In genomic region chr4:40656221-40656863, GRCh38 we compare ENCODE assay signal across 12 cellular contexts. TPM values are rescaled to one million over a fixed set of nuclear protein-coding genes. Genes with fewer than 3 reads are reported as not detected.
DNase-seq lines count a peak whose midpoint lies in the region; ATAC-seq and TF ChIP-seq lines count a peak whose summit lies in the region.
"Had no signal": no experiment of that assay in that cellular context is flagged by ENCODE, and none has a peak within 500 bp of the region (broad histone marks: within the 10 kb centered on the region; RNA-seq: fewer than 3 reads in every experiment).

No MANE protein-coding gene starts in this region.

- H3K4me3 Mint-ChIP-seq in memory B cell, result peak overlapping the region; percentile 63
- H3K4me3 Mint-ChIP-seq in naive thymus-derived CD8-positive, alpha-beta T cell, result no peak overlapping the region
- H3K4me3 Mint-ChIP-seq: natural killer cell had no signal

- POLR2A ChIA-PET in naive thymus-derived CD8-positive, alpha-beta T cell (lab: Charles Lee), result no interaction called here

- WGBS in body of pancreas, 2 donors, result 85% methylated on average over 9 of the region's 9 CpGs

- H3K4me1 Mint-ChIP-seq in memory B cell, result peaks cover 6% of the 10 kb centered on the region
- peaks cover 0 to 9% (median 0%) of the 10 kb centered on the region in 4 donors for H3K4me1 Mint-ChIP-seq in naive thymus-derived CD8-positive, alpha-beta T cell
- H3K4me1 Mint-ChIP-seq: natural killer cell had no signal

- H3K27ac Mint-ChIP-seq in memory B cell, result peak overlapping the region; percentile 76
- no peak overlapping the region for H3K27ac Mint-ChIP-seq in naive thymus-derived CD8-positive, alpha-beta T cell
- H3K27ac Mint-ChIP-seq: natural killer cell had no signal

- H3K36me3 Mint-ChIP-seq in memory B cell, result no peaks in the 10 kb centered on the region
- no peaks in the 10 kb centered on the region for H3K36me3 Mint-ChIP-seq in naive thymus-derived CD8-positive, alpha-beta T cell
- H3K36me3 Mint-ChIP-seq: natural killer cell had no signal

- H3K36me3 ChIP-seq in body of pancreas (replicated peaks in 1 of 2; ENCODE audit: insufficient read depth in 1 of 2, low read depth in 2 of 2), result no peaks in the 10 kb centered on the region

- intact Hi-C loops in body of pancreas (cut with DNase I), result no loop called here

- ATAC-seq in GM18907 (IDR thresholded peaks at IDR 0.05; ENCODE audit: unreplicated experiment) (peak; percentile 96), GM21737 (IDR thresholded peaks at IDR 0.05; ENCODE audit: unreplicated experiment) (peak; percentile 92), HG03457 (IDR thresholded peaks at IDR 0.05; ENCODE audit: unreplicated experiment) (peak; percentile 83), memory B cell (ENCODE audit: low read depth) (peak; percentile 98), body of pancreas (no peak)
- no peak for ATAC-seq in naive thymus-derived CD8-positive, alpha-beta T cell
- ATAC-seq: natural killer cell had no signal

- H3K9me3 ChIP-seq in body of pancreas, result no peaks in the 10 kb centered on the region

- no peaks in the 10 kb centered on the region for H3K27me3 Mint-ChIP-seq in memory B cell
- H3K27me3 Mint-ChIP-seq in naive thymus-derived CD8-positive, alpha-beta T cell, result peaks cover 0 to 1% (median 0%) of the 10 kb centered on the region in 5 donors

- no peaks in the 10 kb centered on the region for H3K9me3 Mint-ChIP-seq in memory B cell
- H3K9me3 Mint-ChIP-seq in naive thymus-derived CD8-positive, alpha-beta T cell, result no peaks in the 10 kb centered on the region
- H3K9me3 Mint-ChIP-seq: natural killer cell had no signal

- no peak overlapping the region for H3K4me3 ChIP-seq in body of pancreas

- H3K4me1 ChIP-seq in body of pancreas, result no peaks in the 10 kb centered on the region

- no peak overlapping the region for H3K27ac ChIP-seq in body of pancreas
- H3K27ac ChIP-seq: VCaP had no signal

- DNase-seq in memory B cell (ENCODE audit: low spot score in 2 of 2) (peak; percentile 25 to 29), body of pancreas (no peak), ACHN (no peak)
- DNase-seq in naive thymus-derived CD8-positive, alpha-beta T cell, result no peak
- DNase-seq in activated T-cell treated with anti-CD3 and anti-CD28 coated beads, Interleukin-2, amount 50 U/mL, for 48 hours, result no peak
- DNase-seq: glutamatergic neuron, natural killer cell, NCI-H2171 treated with DMSO at 0.1 percent for 48 hours had no signal

- no peaks in the 10 kb centered on the region for H3K27me3 ChIP-seq in body of pancreas

- in situ Hi-C loops in ACHN (cut with HindIII; ENCODE audit: low pct_ligation_motif_present, low pct_unique_long_range_greater_than_20kb, low sequenced_read_pairs), result no loop called here

- no peak for TF ChIP-seq POLR2A in body of pancreas (IDR thresholded peaks at IDR 0.05)

- TF ChIP-seq CTCF in body of pancreas (IDR thresholded peaks at IDR 0.05), result no peak

RNA-seq across cellular contexts. Expression of gene RBM47, which starts 26.7 kb away (rescaled TPM):
- total RNA-seq in naive thymus-derived CD8-positive, alpha-beta T cell, result under 1 TPM; 0.49 to 0.88 TPM
- under 1 TPM in 2 of 3 donors, not detected in 1; 0.05 to 0.37 TPM for polyA plus RNA-seq in naive thymus-derived CD8-positive, alpha-beta T cell
- total RNA-seq in body of pancreas, result 10 to 100 TPM; 79.9 to 99.5 TPM

Comparison
In these comparisons a context has a peak if more than half of its experiments do, and no peak if none do; other contexts are left out.
1. ATAC-seq: peak in GM18907 (single experiment), GM21737 (single experiment), HG03457 (single experiment) and memory B cell (single experiment); none in naive thymus-derived CD8-positive, alpha-beta T cell (0 of 2) and body of pancreas (single experiment).
2. DNase-seq: peak in memory B cell (2 of 2); none in naive thymus-derived CD8-positive, alpha-beta T cell (0 of 10), body of pancreas (0 of 4), activated T-cell treated with anti-CD3 and anti-CD28 coated beads, Interleukin-2, amount 50 U/mL, for 48 hours (0 of 2) and ACHN (single experiment).
3. RNA of gene RBM47, which starts 26.7 kb away (total RNA-seq): 79.9 to 99.5 TPM in body of pancreas; 0.49 to 0.88 TPM in naive thymus-derived CD8-positive, alpha-beta T cell; every median in the first group is over 10 times any median in the second.